17 cellular contexts compared by ENCODE assay signal in genomic region chr10:91140995-91141549, GRCh38.
DNase-seq lines count a peak whose midpoint lies in the region; ATAC-seq and TF ChIP-seq lines count a peak whose summit lies in the region.
"Had no signal": no experiment of that assay in that cellular context is flagged by ENCODE, and none has a peak within 500 bp of the region (broad histone marks: within the 10 kb centered on the region; RNA-seq: fewer than 3 reads in every experiment).

No MANE protein-coding gene starts in this region.

- H3K4me1 Mint-ChIP-seq in activated CD8-positive, alpha-beta T cell treated with anti-CD3 and anti-CD28 coated beads for 36 hours (ENCODE audit: low read depth), result peaks cover 6% of the 10 kb centered on the region
- peaks cover 7% of the 10 kb centered on the region for H3K4me1 Mint-ChIP-seq in activated CD8-positive, alpha-beta T cell treated with anti-CD3 and anti-CD28 coated beads, Interleukin-2, amount 10 ng/mL, durations not matched to agents 7 days and 5 days (ENCODE audit: low read depth)
- H3K4me1 Mint-ChIP-seq: B cell had no signal

- H3K4me3 Mint-ChIP-seq in activated CD8-positive, alpha-beta T cell treated with anti-CD3 and anti-CD28 coated beads for 36 hours, result no peak overlapping the region
- no peak overlapping the region for H3K4me3 Mint-ChIP-seq in activated CD8-positive, alpha-beta T cell treated with anti-CD3 and anti-CD28 coated beads, Interleukin-2, amount 10 ng/mL, durations not matched to agents 7 days and 5 days
- H3K4me3 Mint-ChIP-seq: B cell had no signal

- peak; percentile 24 for ATAC-seq in activated CD8-positive, alpha-beta T cell treated with anti-CD3 and anti-CD28 coated beads for 36 hours
- no peak for ATAC-seq in activated CD8-positive, alpha-beta T cell treated with anti-CD3 and anti-CD28 coated beads, Interleukin-2, amount 10 ng/mL, durations not matched to agents 7 days and 5 days
- ATAC-seq in GM18868 (IDR thresholded peaks at IDR 0.05; ENCODE audit: unreplicated experiment), result peak; percentile 76
- ATAC-seq: PC-3 had no signal

- CTCF ChIA-PET in activated CD8-positive, alpha-beta T cell treated with anti-CD3 and anti-CD28 coated beads for 36 hours (lab: Charles Lee), result no interaction called here
- CTCF ChIA-PET in activated CD8-positive, alpha-beta T cell treated with anti-CD3 and anti-CD28 coated beads, Interleukin-2, amount 10 ng/mL, durations not matched to agents 7 days and 5 days (lab: Charles Lee), result no interaction called here

- H3K36me3 ChIP-seq in SK-N-MC (ENCODE audit: insufficient read depth, low read length), result no peaks in the 10 kb centered on the region
- H3K36me3 ChIP-seq: SJCRH30 had no signal

- peak overlapping the region; percentile 63 for H3K9ac ChIP-seq in SK-N-MC (ENCODE audit: insufficient read length)

- H3K9me3 Mint-ChIP-seq in activated CD8-positive, alpha-beta T cell treated with anti-CD3 and anti-CD28 coated beads for 36 hours, result no peaks in the 10 kb centered on the region
- no peaks in the 10 kb centered on the region for H3K9me3 Mint-ChIP-seq in activated CD8-positive, alpha-beta T cell treated with anti-CD3 and anti-CD28 coated beads, Interleukin-2, amount 10 ng/mL, durations not matched to agents 7 days and 5 days (ENCODE audit: insufficient read depth)

- no peak for DNase-seq in activated CD8-positive, alpha-beta T cell treated with anti-CD3 and anti-CD28 coated beads for 36 hours
- DNase-seq in activated CD8-positive, alpha-beta T cell treated with anti-CD3 and anti-CD28 coated beads, Interleukin-2, amount 10 ng/mL, durations not matched to agents 7 days and 5 days, result no peak
- peak; percentile 79 for DNase-seq in SK-N-MC (ENCODE audit: low read depth, low spot score)
- peak; percentile 23 to 61 for DNase-seq in foreskin fibroblast
- no peak for DNase-seq in NCI-H187 treated with DMSO at 0.1 percent for 48 hours (lab: John Stamatoyannopoulos, UW)
- DNase-seq in effector CD8-positive, alpha-beta T cell (lab: John Stamatoyannopoulos, UW), result no peak
- DNase-seq in activated CD4-positive, alpha-beta T cell treated with anti-CD3 and anti-CD28 coated beads for 48 hours, result no peak
- DNase-seq: DMS79 treated with DMSO at 0.1 percent for 48 hours, IMR-90, NCI-H1417 treated with DMSO at 0.1 percent for 48 hours, NCI-H1930, NCI-H526, PC-3, RPMI8226, SJCRH30 had no signal

- intact Hi-C loops in activated CD8-positive, alpha-beta T cell treated with anti-CD3 and anti-CD28 coated beads for 36 hours (cut with micrococcal nuclease), result no loop called here

- H3K27ac ChIP-seq in SK-N-MC, result peak overlapping the region; percentile 99
- H3K27ac ChIP-seq: SJCRH30 had no signal

- POLR2A ChIA-PET in activated CD8-positive, alpha-beta T cell treated with anti-CD3 and anti-CD28 coated beads for 36 hours (lab: Charles Lee), result interaction anchor here (1.7 kb wide), 1 partner anchor 10 kb away, joined by 4 read pairs; no protein-coding TSS in a partner anchor
- POLR2A ChIA-PET in activated CD8-positive, alpha-beta T cell treated with anti-CD3 and anti-CD28 coated beads, Interleukin-2, amount 10 ng/mL, durations not matched to agents 7 days and 5 days (lab: Charles Lee), result no interaction called here

- H3K4me3 ChIP-seq in SK-N-MC, result no peak overlapping the region
- no peak overlapping the region for H3K4me3 ChIP-seq in foreskin fibroblast (ENCODE audit: low read depth in 1 of 2, low read length in 2 of 2)
- H3K4me3 ChIP-seq: SJCRH30 had no signal

- no peak for TF ChIP-seq CTCF in activated CD8-positive, alpha-beta T cell treated with anti-CD3 and anti-CD28 coated beads for 36 hours (IDR thresholded peaks at IDR 0.05)
- TF ChIP-seq CTCF in foreskin fibroblast (IDR thresholded peaks at IDR 0.05; ENCODE audit: low read depth, low read length), result no peak

- H3K27ac Mint-ChIP-seq in activated CD8-positive, alpha-beta T cell treated with anti-CD3 and anti-CD28 coated beads for 36 hours, result no peak overlapping the region
- H3K27ac Mint-ChIP-seq in activated CD8-positive, alpha-beta T cell treated with anti-CD3 and anti-CD28 coated beads, Interleukin-2, amount 10 ng/mL, durations not matched to agents 7 days and 5 days, result no peak overlapping the region
- H3K27ac Mint-ChIP-seq: B cell had no signal

- H3K27me3 Mint-ChIP-seq in activated CD8-positive, alpha-beta T cell treated with anti-CD3 and anti-CD28 coated beads for 36 hours, result peaks cover 7% of the 10 kb centered on the region
- peaks cover 16% of the 10 kb centered on the region for H3K27me3 Mint-ChIP-seq in activated CD8-positive, alpha-beta T cell treated with anti-CD3 and anti-CD28 coated beads, Interleukin-2, amount 10 ng/mL, durations not matched to agents 7 days and 5 days (ENCODE audit: low read depth)
- H3K27me3 Mint-ChIP-seq: B cell had no signal

- H3K9me3 ChIP-seq in SK-N-MC (ENCODE audit: low read depth, low read length), result no peaks in the 10 kb centered on the region
- H3K9me3 ChIP-seq: SJCRH30 had no signal

- H3K36me3 Mint-ChIP-seq in activated CD8-positive, alpha-beta T cell treated with anti-CD3 and anti-CD28 coated beads for 36 hours (ENCODE audit: low read depth), result no peaks in the 10 kb centered on the region
- H3K36me3 Mint-ChIP-seq in activated CD8-positive, alpha-beta T cell treated with anti-CD3 and anti-CD28 coated beads, Interleukin-2, amount 10 ng/mL, durations not matched to agents 7 days and 5 days (ENCODE audit: low read depth), result no peaks in the 10 kb centered on the region

Comparison
In these comparisons a context has a peak if more than half of its experiments do, and no peak if none do; other contexts are left out.
1. DNase-seq: peak in SK-N-MC (single experiment) and foreskin fibroblast (2 of 2); none in activated CD8-positive, alpha-beta T cell treated with anti-CD3 and anti-CD28 coated beads for 36 hours (single experiment), activated CD8-positive, alpha-beta T cell treated with anti-CD3 and anti-CD28 coated beads, Interleukin-2, amount 10 ng/mL, durations not matched to agents 7 days and 5 days (single experiment), NCI-H187 treated with DMSO at 0.1 percent for 48 hours (single experiment), effector CD8-positive, alpha-beta T cell (single experiment) and activated CD4-positive, alpha-beta T cell treated with anti-CD3 and anti-CD28 coated beads for 48 hours (single experiment).